26 cellular contexts compared by ENCODE assay signal in the genomic region with DNA sequence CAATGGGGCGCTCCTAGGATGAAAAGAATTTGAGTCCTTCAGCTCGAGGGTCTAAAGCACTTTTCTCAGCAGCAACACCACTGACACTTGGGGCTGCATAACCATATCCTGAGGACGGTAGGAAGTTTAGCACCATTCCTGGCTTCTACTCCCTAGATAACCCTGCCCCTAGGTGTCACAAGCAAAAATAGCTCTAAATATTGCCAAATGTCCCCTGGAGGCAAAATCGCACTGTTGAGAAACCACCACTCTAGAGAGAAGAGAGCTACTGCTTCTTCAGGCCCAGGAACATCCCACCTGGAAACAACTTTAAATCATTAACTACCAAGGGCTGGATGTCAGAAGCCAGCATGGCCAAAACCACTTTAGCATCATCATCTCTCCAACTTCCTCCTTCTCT.
"Had no signal": no experiment of that assay in that cellular context is flagged by ENCODE, and none has a peak within 500 bp of the region (broad histone marks: within the 10 kb centered on the region; RNA-seq: fewer than 3 reads in every experiment).

No MANE protein-coding gene starts in this region.

- H3K27ac ChIP-seq: brain microvascular endothelial cell, gastroesophageal sphincter, hepatocyte, neural progenitor cell, parathyroid adenoma, psoas muscle, sigmoid colon had no signal

- H3K4me1 Mint-ChIP-seq: activated CD4-positive, alpha-beta T cell treated with anti-CD3 and anti-CD28 coated beads, Interleukin-2, amount 10 ng/mL, durations not matched to agents 24 days and 14 days; activated naive CD4-positive, alpha-beta T cell treated with anti-CD3 and anti-CD28 coated beads, Interleukin-2, amount 10 ng/mL, durations not matched to agents 7 days and 5 days; memory B cell; natural killer cell; stimulated activated effector memory CD8-positive, alpha-beta T cell treated with anti-CD3 and anti-CD28 coated beads, Interleukin-12 subunit alpha, Interleukin-12 subunit beta, amount 100 ng/mL, for 72 hours had no signal

- ATAC-seq: effector memory CD8-positive, alpha-beta T cell; gastroesophageal sphincter; natural killer cell; stimulated activated effector memory CD8-positive, alpha-beta T cell treated with anti-CD3 and anti-CD28 coated beads, Interleukin-12 subunit alpha, Interleukin-12 subunit beta, amount 100 ng/mL, for 72 hours had no signal

- H3K9ac ChIP-seq: neural progenitor cell, parathyroid adenoma had no signal

- H3K36me3 ChIP-seq: gastroesophageal sphincter, neural progenitor cell, sigmoid colon had no signal

- H3K4me3 ChIP-seq: gastroesophageal sphincter, hepatocyte, neural progenitor cell, psoas muscle, sigmoid colon had no signal

- H3K79me2 ChIP-seq: parathyroid adenoma had no signal

- H3K4me2 ChIP-seq: hepatocyte, neural progenitor cell had no signal

- DNase-seq: activated CD4-positive, alpha-beta memory T cell treated with anti-CD3 and anti-CD28 coated beads for 36 hours; activated CD4-positive, alpha-beta T cell treated with anti-CD3 and anti-CD28 coated beads, Interleukin-2, amount 10 ng/mL, durations not matched to agents 24 days and 14 days; activated CD4-positive, CD25-positive, alpha-beta regulatory T cell treated with anti-CD3 and anti-CD28 coated beads, Interleukin-2, amount 50 U/mL, for 72 hours; activated CD8-positive, alpha-beta memory T cell treated with anti-CD3 and anti-CD28 coated beads, Interleukin-2, amount 50 U/mL, for 48 hours; activated gamma-delta T cell; activated naive CD4-positive, alpha-beta T cell treated with anti-CD3 and anti-CD28 coated beads, Interleukin-2, amount 10 ng/mL, durations not matched to agents 7 days and 5 days; activated T-cell treated with anti-CD3 and anti-CD28 coated beads, Interleukin-2, amount 50 U/mL, for 24 hours; amniotic stem cell; brain microvascular endothelial cell; cortex of kidney; effector memory CD8-positive, alpha-beta T cell; left colon; natural killer cell; occipital lobe; psoas muscle; sigmoid colon; small intestine; stimulated activated CD4-positive, alpha-beta T cell treated with anti-CD3 and anti-CD28 coated beads, Interleukin-4, amount 100 ng/mL, for 24 hours had no signal

- H3K36me3 Mint-ChIP-seq: activated CD4-positive, alpha-beta memory T cell treated with anti-CD3 and anti-CD28 coated beads for 36 hours; activated naive CD4-positive, alpha-beta T cell treated with anti-CD3 and anti-CD28 coated beads, Interleukin-2, amount 10 ng/mL, durations not matched to agents 7 days and 5 days; memory B cell; natural killer cell; stimulated activated effector memory CD8-positive, alpha-beta T cell treated with anti-CD3 and anti-CD28 coated beads, Interleukin-12 subunit alpha, Interleukin-12 subunit beta, amount 100 ng/mL, for 72 hours had no signal

- H3K27me3 Mint-ChIP-seq: activated CD4-positive, alpha-beta memory T cell treated with anti-CD3 and anti-CD28 coated beads for 36 hours; activated CD4-positive, alpha-beta T cell treated with anti-CD3 and anti-CD28 coated beads, Interleukin-2, amount 10 ng/mL, durations not matched to agents 24 days and 14 days; activated naive CD4-positive, alpha-beta T cell treated with anti-CD3 and anti-CD28 coated beads, Interleukin-2, amount 10 ng/mL, durations not matched to agents 7 days and 5 days; activated T-cell treated with anti-CD3 and anti-CD28 coated beads, Interleukin-2, amount 50 U/mL, for 24 hours; effector memory CD8-positive, alpha-beta T cell; memory B cell; stimulated activated naive CD8-positive, alpha-beta T cell treated with anti-CD3 and anti-CD28 coated beads, Interleukin-15, Interleukin-2, amounts not matched to agents 100 ng/mL and 50 ng/mL, for 24 hours had no signal

- H3K4me3 Mint-ChIP-seq: activated CD4-positive, alpha-beta memory T cell treated with anti-CD3 and anti-CD28 coated beads for 36 hours; activated CD4-positive, alpha-beta T cell treated with anti-CD3 and anti-CD28 coated beads, Interleukin-2, amount 10 ng/mL, durations not matched to agents 24 days and 14 days; activated naive CD4-positive, alpha-beta T cell treated with anti-CD3 and anti-CD28 coated beads, Interleukin-2, amount 10 ng/mL, durations not matched to agents 7 days and 5 days; activated T-cell treated with anti-CD3 and anti-CD28 coated beads, Interleukin-2, amount 50 U/mL, for 24 hours; effector memory CD8-positive, alpha-beta T cell; memory B cell; natural killer cell; neural progenitor cell; stimulated activated effector memory CD8-positive, alpha-beta T cell treated with anti-CD3 and anti-CD28 coated beads, Interleukin-12 subunit alpha, Interleukin-12 subunit beta, amount 100 ng/mL, for 72 hours; stimulated activated naive CD8-positive, alpha-beta T cell treated with anti-CD3 and anti-CD28 coated beads, Interleukin-15, Interleukin-2, amounts not matched to agents 100 ng/mL and 50 ng/mL, for 24 hours; T-helper 2 cell treated with Interferon-gamma antibody and Interleukin-4, amounts not matched to agents 5 μg/mL and 100 μg/mL, for 36 hours had no signal

- H3K4me1 ChIP-seq: gastroesophageal sphincter, parathyroid adenoma, psoas muscle had no signal

- H3K9me3 ChIP-seq: gastroesophageal sphincter, psoas muscle, sigmoid colon had no signal

- H3K27me3 ChIP-seq: brain microvascular endothelial cell, gastroesophageal sphincter, hepatocyte, neural progenitor cell, sigmoid colon had no signal

- H3K9me3 Mint-ChIP-seq: activated CD4-positive, alpha-beta memory T cell treated with anti-CD3 and anti-CD28 coated beads for 36 hours; activated CD4-positive, alpha-beta T cell treated with anti-CD3 and anti-CD28 coated beads, Interleukin-2, amount 10 ng/mL, durations not matched to agents 24 days and 14 days; activated T-cell treated with anti-CD3 and anti-CD28 coated beads, Interleukin-2, amount 50 U/mL, for 24 hours; natural killer cell; stimulated activated effector memory CD8-positive, alpha-beta T cell treated with anti-CD3 and anti-CD28 coated beads, Interleukin-12 subunit alpha, Interleukin-12 subunit beta, amount 100 ng/mL, for 72 hours; T-helper 2 cell treated with Interferon-gamma antibody and Interleukin-4, amounts not matched to agents 5 μg/mL and 100 μg/mL, for 36 hours had no signal

- H3K27ac Mint-ChIP-seq: activated CD4-positive, alpha-beta memory T cell treated with anti-CD3 and anti-CD28 coated beads for 36 hours; activated CD4-positive, alpha-beta T cell treated with anti-CD3 and anti-CD28 coated beads, Interleukin-2, amount 10 ng/mL, durations not matched to agents 24 days and 14 days; activated naive CD4-positive, alpha-beta T cell treated with anti-CD3 and anti-CD28 coated beads, Interleukin-2, amount 10 ng/mL, durations not matched to agents 7 days and 5 days; activated T-cell treated with anti-CD3 and anti-CD28 coated beads, Interleukin-2, amount 50 U/mL, for 24 hours; effector memory CD8-positive, alpha-beta T cell; memory B cell; natural killer cell; neural progenitor cell; stimulated activated effector memory CD8-positive, alpha-beta T cell treated with anti-CD3 and anti-CD28 coated beads, Interleukin-12 subunit alpha, Interleukin-12 subunit beta, amount 100 ng/mL, for 72 hours; stimulated activated naive CD8-positive, alpha-beta T cell treated with anti-CD3 and anti-CD28 coated beads, Interleukin-15, Interleukin-2, amounts not matched to agents 100 ng/mL and 50 ng/mL, for 24 hours; T-helper 2 cell treated with Interferon-gamma antibody and Interleukin-4, amounts not matched to agents 5 μg/mL and 100 μg/mL, for 36 hours had no signal
